Comparison of ENCODE assay signal across 8 cellular contexts in genomic region chr7:140209866-140210609, GRCh38. TPM values are rescaled to one million over a fixed set of nuclear protein-coding genes. Genes with fewer than 3 reads are reported as not detected.
A peak's percentile ranks its signal among the peaks of the same experiment; 100 is the strongest.
DNase-seq lines count a peak whose midpoint lies in the region; ATAC-seq and TF ChIP-seq lines count a peak whose summit lies in the region.

No MANE protein-coding gene starts in this region.

- ATAC-seq in Right ventricle myocardium superior (ENCODE audit: poor library complexity) (peak; percentile 52), HG03342 (IDR thresholded peaks at IDR 0.05; ENCODE audit: unreplicated experiment) (peak; percentile 88)

- no peaks in the 10 kb centered on the region for H3K4me1 Mint-ChIP-seq in type B pancreatic cell (ENCODE audit: unreplicated experiment)

- H3K14ac ChIP-seq in neuronal stem cell (ENCODE audit: low read length) = peak overlapping the region; percentile 9

- no peak overlapping the region for H3K4me2 ChIP-seq in neuronal stem cell (ENCODE audit: insufficient read depth, low read length, poor library complexity, severe bottlenecking)

- no peaks in the 10 kb centered on the region for H3K9me3 Mint-ChIP-seq in type B pancreatic cell

- no peak overlapping the region for H3K9ac ChIP-seq in neuronal stem cell (ENCODE audit: low read depth, low read length, poor library complexity)

- H2BK5ac ChIP-seq in neuronal stem cell (ENCODE audit: low read length) = no peak overlapping the region

- H3K4ac ChIP-seq in neuronal stem cell (ENCODE audit: low read length) = no peak overlapping the region

- no peak overlapping the region for H3K27ac ChIP-seq in neuronal stem cell (replicated peaks; ENCODE audit: low read length)
- H3K27ac ChIP-seq in A673 (ENCODE audit: low read depth, low read length, poor library complexity, severe bottlenecking) = no peak overlapping the region

- no peak overlapping the region for H2AK5ac ChIP-seq in neuronal stem cell (ENCODE audit: low read depth, low read length)

- WGBS in neuronal stem cell (ENCODE audit: extremely low coverage in 2 of 2, insufficient read length in 2 of 2, insufficient replicate concordance in 1 of 2), 2 donors = no CpG with 5 or more reads among the region's 17 CpGs

- H3K36me3 ChIP-seq in neuronal stem cell (replicated peaks in 1 of 2; ENCODE audit: control insufficient read depth in 2 of 2, insufficient read depth in 2 of 2, low read length in 2 of 2) (no peaks in the 10 kb centered on the region), A673 (ENCODE audit: insufficient read depth, low read length, poor library complexity, severe bottlenecking) (no peaks in the 10 kb centered on the region)

- no peaks in the 10 kb centered on the region for H3K79me1 ChIP-seq in neuronal stem cell (ENCODE audit: low read depth, low read length)

- intact Hi-C loops in Right ventricle myocardium superior (cut with DNase I) (no loop called here), cardiac septum (cut with DNase I) (no loop called here), A673 (cut with micrococcal nuclease; ENCODE audit: unreplicated experiment) (no loop called here)

- POLR2A ChIA-PET in A673 (lab: Charles Lee; ENCODE audit: low non-redundant PET) = no interaction called here

- peaks cover 5% of the 10 kb centered on the region in 2 donors for H3K4me1 ChIP-seq in neuronal stem cell (ENCODE audit: control insufficient read depth in 2 of 2, insufficient read depth in 1 of 2, low read depth in 1 of 2, low read length in 2 of 2)
- H3K4me1 ChIP-seq in A673 (ENCODE audit: insufficient read depth, low read length, poor library complexity, severe bottlenecking) = no peaks in the 10 kb centered on the region

- no peak overlapping the region for H2BK12ac ChIP-seq in neuronal stem cell (ENCODE audit: low read length)

- H3K27me3 ChIP-seq in neuronal stem cell (ENCODE audit: control insufficient read depth in 3 of 3, insufficient read depth in 3 of 3, low read depth in 1 of 3, low read length in 3 of 3) (peaks cover 0 to 62% (median 0%) of the 10 kb centered on the region in 3 experiments), A673 (replicated peaks; ENCODE audit: insufficient read depth, low read depth, low read length, poor library complexity) (no peaks in the 10 kb centered on the region)

- no TSS peak for BruUV-seq in A673 (replicated peaks; lab: Mats Ljungman, UMichigan)

- DNase-seq in Right ventricle myocardium superior (peak; percentile 60), cardiac septum (ENCODE audit: low spot score) (no peak), neuronal stem cell (ENCODE audit: low spot score) (no peak), dermis blood vessel endothelial cell (no peak), A673 (ENCODE audit: low spot score) (no peak), type B pancreatic cell (ENCODE audit: extremely low spot score, unreplicated experiment) (no peak)
- peak; percentile 71 for DNase-seq in activated CD8-positive, alpha-beta memory T cell treated with anti-CD3 and anti-CD28 coated beads, Interleukin-2, amount 50 U/mL, for 48 hours

- H4K91ac ChIP-seq in neuronal stem cell (ENCODE audit: low read depth, low read length, poor library complexity) = no peak overlapping the region

- H3K18ac ChIP-seq in neuronal stem cell (ENCODE audit: low read length) = peak overlapping the region; percentile 45

- no peak overlapping the region for H2BK15ac ChIP-seq in neuronal stem cell (ENCODE audit: low read length)

- H3K4me3 Mint-ChIP-seq in type B pancreatic cell = no peak overlapping the region

- H3K4me3 ChIP-seq in neuronal stem cell (ENCODE audit: low read length in 2 of 2) (no peak overlapping the region), A673 (ENCODE audit: low read depth, low read length, poor library complexity, severe bottlenecking) (no peak overlapping the region)

- H3K9me3 ChIP-seq in neuronal stem cell (replicated peaks in 1 of 2; ENCODE audit: control insufficient read depth in 2 of 2, insufficient read depth in 1 of 2, low read depth in 1 of 2, low read length in 2 of 2) = no peaks in the 10 kb centered on the region
- H3K9me3 ChIP-seq in A673 (ENCODE audit: low read depth, low read length, poor library complexity, severe bottlenecking) = no peaks in the 10 kb centered on the region

- no peak overlapping the region for H3K27ac Mint-ChIP-seq in type B pancreatic cell

- no peaks in the 10 kb centered on the region for H3K36me3 Mint-ChIP-seq in type B pancreatic cell

- no peak overlapping the region for H2BK120ac ChIP-seq in neuronal stem cell (ENCODE audit: low read depth, low read length)

- CTCF ChIA-PET in A673 (lab: Charles Lee) = no interaction called here

- H3K27me3 Mint-ChIP-seq in type B pancreatic cell = peaks cover 4% of the 10 kb centered on the region

- no peak overlapping the region for H4K8ac ChIP-seq in neuronal stem cell (ENCODE audit: low read depth, low read length)

- H3K23ac ChIP-seq in neuronal stem cell (ENCODE audit: low read depth, low read length, poor library complexity) = peak overlapping the region; percentile 39

- TF ChIP-seq CTCF in A673 (conservative IDR thresholded peaks at IDR 0.05; ENCODE audit: low read depth, low read length) (no peak), type B pancreatic cell (conservative IDR thresholded peaks at IDR 0.05) (no peak)

- no peak overlapping the region for H2AFZ ChIP-seq in neuronal stem cell (ENCODE audit: low read length)

RNA-seq across cellular contexts. Expression of gene KDM7A, which starts 33.3 kb away (rescaled TPM):
- 11.9 TPM for total RNA-seq in Right ventricle myocardium superior
- total RNA-seq in cardiac septum = 11.8 TPM
- polyA plus RNA-seq in neuronal stem cell (2013, experiment 1 of 2) = 5.3 TPM
- polyA plus RNA-seq in neuronal stem cell (2013, experiment 2 of 2) = 5.1 TPM
- 8.9 and 10.6 TPM in 2 replicates for total RNA-seq in dermis blood vessel endothelial cell
- 9.6 and 11.7 TPM in 2 replicates for total RNA-seq in A673 (2021)
- 7.5 and 9.3 TPM in 2 replicates for total RNA-seq in type B pancreatic cell (ENCODE audit: low replicate concordance)

Comparison
In these comparisons a context has a peak if more than half of its experiments do, and no peak if none do; other contexts are left out.
1. DNase-seq: peak in Right ventricle myocardium superior (single experiment) and activated CD8-positive, alpha-beta memory T cell treated with anti-CD3 and anti-CD28 coated beads, Interleukin-2, amount 50 U/mL, for 48 hours (single experiment); none in cardiac septum (single experiment), neuronal stem cell (single experiment), dermis blood vessel endothelial cell (single experiment), A673 (single experiment) and type B pancreatic cell (single experiment).